ENCODE assay signal across 8 cellular contexts in the genomic region with DNA sequence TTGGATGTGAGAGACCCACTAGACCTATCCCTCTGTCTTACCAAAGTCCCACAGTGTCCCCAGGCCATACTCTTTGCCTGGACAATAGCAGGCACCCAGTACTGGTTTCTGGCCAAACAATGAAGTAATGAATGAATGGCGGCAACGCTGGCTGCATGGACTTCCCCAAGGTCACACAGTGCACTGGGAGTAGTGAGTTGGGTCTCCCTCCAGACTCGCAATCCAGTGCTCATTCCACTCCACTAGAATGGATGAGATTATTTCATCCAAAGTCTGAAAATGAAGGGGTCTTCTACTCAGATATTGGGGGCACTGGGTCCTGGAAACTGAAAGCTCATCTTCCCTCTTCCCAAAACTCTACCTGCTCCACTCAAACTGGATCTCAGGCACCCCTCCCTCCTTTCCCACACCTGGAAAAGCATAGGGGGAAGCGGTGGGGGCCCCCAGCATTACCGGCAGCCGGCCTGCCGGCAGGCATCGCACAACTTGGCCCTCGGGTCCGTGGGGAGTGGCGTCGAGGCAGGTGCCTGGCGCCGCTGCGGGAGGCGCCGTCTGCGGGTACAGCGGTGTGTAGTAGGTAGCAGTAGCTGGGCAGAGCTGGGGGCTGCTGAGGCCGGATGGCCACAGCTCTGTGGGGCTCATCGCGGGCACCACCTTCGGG. TPM values are rescaled to one million over a fixed set of nuclear protein-coding genes. Genes with fewer than 3 reads are reported as not detected.
A peak's percentile ranks its signal among the peaks of the same experiment; 100 is the strongest.
DNase-seq lines count a peak whose midpoint lies in the region; TF ChIP-seq lines count a peak whose summit lies in the region.

No MANE protein-coding gene starts in this region.

- H3K4me2 ChIP-seq in BLaER1: peak overlapping the region; percentile 94

- in situ Hi-C loops in HAP-1 (cut with MboI; ENCODE audit: low sequenced_read_pairs): no loop called here
- in situ Hi-C loops in G401 (cut with HindIII; ENCODE audit: low sequenced_read_pairs): no loop called here

- no peaks in the 10 kb centered on the region for H3K27me3 Mint-ChIP-seq in activated CD4-positive, alpha-beta memory T cell treated with anti-CD3 and anti-CD28 coated beads, Interleukin-2, amount 10 ng/mL, durations not matched to agents 7 days and 5 days
- peaks cover 2 to 4% (median 4%) of the 10 kb centered on the region in 3 donors for H3K27me3 Mint-ChIP-seq in immature natural killer cell (ENCODE audit: low read depth in 3 of 3)

- H3K27me3 ChIP-seq in BLaER1: no peaks in the 10 kb centered on the region
- H3K27me3 ChIP-seq in HAP-1 (ENCODE audit: low read depth): no peaks in the 10 kb centered on the region
- H3K27me3 ChIP-seq in thymus (ENCODE audit: control insufficient read depth, insufficient read depth): no peaks in the 10 kb centered on the region

- DNase-seq in HAP-1 (ENCODE audit: low spot score in 2 of 2) (peak in 1 of 2 experiments; percentile 61), immature natural killer cell (no peak), G401 (ENCODE audit: low spot score) (no peak), NCI-H510A treated with DMSO at 0.1 percent for 48 hours (lab: John Stamatoyannopoulos, UW) (no peak), HEK293T (ENCODE audit: extremely low spot score) (no peak)
- no peak for DNase-seq in activated CD4-positive, alpha-beta memory T cell treated with anti-CD3 and anti-CD28 coated beads, Interleukin-2, amount 10 ng/mL, durations not matched to agents 7 days and 5 days

- H3K4me1 Mint-ChIP-seq in activated CD4-positive, alpha-beta memory T cell treated with anti-CD3 and anti-CD28 coated beads, Interleukin-2, amount 10 ng/mL, durations not matched to agents 7 days and 5 days: peaks cover 74% of the 10 kb centered on the region
- peaks cover 76 to 82% of the 10 kb centered on the region in 2 donors for H3K4me1 Mint-ChIP-seq in immature natural killer cell

- CTCF ChIA-PET in activated CD4-positive, alpha-beta memory T cell treated with anti-CD3 and anti-CD28 coated beads, Interleukin-2, amount 10 ng/mL, durations not matched to agents 7 days and 5 days (lab: Charles Lee): interaction anchor here (0.6 to 12.4 kb wide), 7 partner anchors 10 to 107 kb away, joined by 3 to 192 read pairs (median 12); no protein-coding TSS in a partner anchor
- CTCF ChIA-PET in HEK293T (lab: Yijun Ruan, JAX): interaction anchor here (0.5 to 1.9 kb wide), 4 partner anchors 9 to 33 kb away, joined by 3 to 5 read pairs (median 4); a partner anchor contains a TSS

- H3K36me3 ChIP-seq in BLaER1 (peaks cover 18% of the 10 kb centered on the region; the same call in 1 of the 2 replicates), HAP-1 (replicated peaks) (peaks cover 22% of the 10 kb centered on the region), thymus (ENCODE audit: control insufficient read depth, insufficient read depth) (no peaks in the 10 kb centered on the region)

- peaks cover 52% of the 10 kb centered on the region for H3K36me3 Mint-ChIP-seq in activated CD4-positive, alpha-beta memory T cell treated with anti-CD3 and anti-CD28 coated beads, Interleukin-2, amount 10 ng/mL, durations not matched to agents 7 days and 5 days (ENCODE audit: low read depth)
- no peaks in the 10 kb centered on the region for H3K36me3 Mint-ChIP-seq in immature natural killer cell

- H3K27ac ChIP-seq in BLaER1 (peak overlapping the region; percentile 100), thymus (ENCODE audit: low read depth) (peak overlapping the region; percentile 25)

- H4K20me1 ChIP-seq in BLaER1: peaks cover 13% of the 10 kb centered on the region; the same call in 1 of the 2 replicates

- 8% methylated on average over 23 of the region's 23 CpGs for WGBS in thymus

- peak overlapping the region; percentile 97 for H3K27ac Mint-ChIP-seq in activated CD4-positive, alpha-beta memory T cell treated with anti-CD3 and anti-CD28 coated beads, Interleukin-2, amount 10 ng/mL, durations not matched to agents 7 days and 5 days
- H3K27ac Mint-ChIP-seq in immature natural killer cell: peak overlapping the region in 2 of 6 donors; percentile 5 to 40

- H3K9me3 Mint-ChIP-seq in activated CD4-positive, alpha-beta memory T cell treated with anti-CD3 and anti-CD28 coated beads, Interleukin-2, amount 10 ng/mL, durations not matched to agents 7 days and 5 days: no peaks in the 10 kb centered on the region
- no peaks in the 10 kb centered on the region for H3K9me3 Mint-ChIP-seq in immature natural killer cell

- POLR2A ChIA-PET in activated CD4-positive, alpha-beta memory T cell treated with anti-CD3 and anti-CD28 coated beads, Interleukin-2, amount 10 ng/mL, durations not matched to agents 7 days and 5 days (lab: Charles Lee): interaction anchor here (0.8 to 15.2 kb wide), 21 partner anchors 9 to 430 kb away, joined by 3 to 121 read pairs (median 9); a partner anchor contains a TSS
- POLR2A ChIA-PET in HEK293T (lab: Yijun Ruan, JAX): interaction anchor here (0.6 to 3.4 kb wide), 12 partner anchors 9 to 348 kb away, joined by 3 to 21 read pairs (median 4); a partner anchor contains a TSS

- H3K4me3 Mint-ChIP-seq in activated CD4-positive, alpha-beta memory T cell treated with anti-CD3 and anti-CD28 coated beads, Interleukin-2, amount 10 ng/mL, durations not matched to agents 7 days and 5 days: peak overlapping the region; percentile 99
- peak overlapping the region; percentile 48 to 85 (median 73) for H3K4me3 Mint-ChIP-seq in immature natural killer cell

- H3K4me3 ChIP-seq in BLaER1 (peak overlapping the region; percentile 91), HAP-1 (peak overlapping the region; percentile 61), thymus (ENCODE audit: low read length) (peak overlapping the region; percentile 76)

- peaks cover 92% of the 10 kb centered on the region for H3K4me1 ChIP-seq in BLaER1
- H3K4me1 ChIP-seq in HAP-1: peaks cover 48% of the 10 kb centered on the region
- H3K4me1 ChIP-seq in thymus (ENCODE audit: control insufficient read depth, insufficient read depth, low read length): peaks cover 51% of the 10 kb centered on the region

- H3K9ac ChIP-seq in BLaER1: peak overlapping the region; percentile 99

- no peaks in the 10 kb centered on the region for H3K9me3 ChIP-seq in BLaER1
- no peaks in the 10 kb centered on the region for H3K9me3 ChIP-seq in HAP-1
- no peaks in the 10 kb centered on the region for H3K9me3 ChIP-seq in thymus (ENCODE audit: control insufficient read depth)

TF ChIP-seq in HEK293T, 16 proteins besides CTCF, POLR2A, EP300 and RAD21:
- TF ChIP-seq SUZ12 (IDR thresholded peaks at IDR 0.05): no peak
- TF ChIP-seq ARNT (IDR thresholded peaks at IDR 0.05): no peak
- no peak for TF ChIP-seq ELF4 (IDR thresholded peaks at IDR 0.05)
- TF ChIP-seq, protein P1, sequence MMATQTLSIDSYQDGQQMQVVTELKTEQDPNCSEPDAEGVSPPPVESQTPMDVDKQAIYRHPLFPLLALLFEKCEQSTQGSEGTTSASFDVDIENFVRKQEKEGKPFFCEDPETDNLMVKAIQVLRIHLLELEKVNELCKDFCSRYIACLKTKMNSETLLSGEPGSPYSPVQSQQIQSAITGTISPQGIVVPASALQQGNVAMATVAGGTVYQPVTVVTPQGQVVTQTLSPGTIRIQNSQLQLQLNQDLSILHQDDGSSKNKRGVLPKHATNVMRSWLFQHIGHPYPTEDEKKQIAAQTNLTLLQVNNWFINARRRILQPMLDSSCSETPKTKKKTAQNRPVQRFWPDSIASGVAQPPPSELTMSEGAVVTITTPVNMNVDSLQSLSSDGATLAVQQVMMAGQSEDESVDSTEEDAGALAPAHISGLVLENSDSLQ (IDR thresholded peaks at IDR 0.05): no peak
- TF ChIP-seq FOXK2 (IDR thresholded peaks at IDR 0.05): no peak
TF ChIP-seq in HEK293T: peak in this region for 0.

RNA-seq across cellular contexts. Expression of a gene that starts 0.8 kb away (rescaled TPM):
- total RNA-seq in activated CD4-positive, alpha-beta memory T cell treated with anti-CD3 and anti-CD28 coated beads, Interleukin-2, amount 10 ng/mL, durations not matched to agents 7 days and 5 days: 10 to 100 TPM; 93.4 to 98.9 TPM
- polyA plus RNA-seq in immature natural killer cell (1 to 10 TPM in 2 of 3 donors, under 1 TPM in 1; 0.28 to 1.3 (median 1.2) TPM), thymus (2.0 TPM)
- 8.4 and 11.7 TPM in 2 replicates for total RNA-seq in G401 (2014; rRNA removed; shearing (Covaris generic))

RNA-seq across cellular contexts. Expression of a gene that starts 29.1 kb away (rescaled TPM):
- total RNA-seq in activated CD4-positive, alpha-beta memory T cell treated with anti-CD3 and anti-CD28 coated beads, Interleukin-2, amount 10 ng/mL, durations not matched to agents 7 days and 5 days: 10 to 100 TPM; 14.7 to 14.8 TPM
- polyA plus RNA-seq in immature natural killer cell: 1 to 10 TPM in 1 of 3 donors, under 1 TPM in 1, not detected in 1; 0.28 to 2.5 TPM
- 131 TPM for polyA plus RNA-seq in thymus
- 1,524 and 1,844 TPM in 2 replicates for total RNA-seq in G401 (2014; rRNA removed; shearing (Covaris generic))

RNA-seq across cellular contexts. Expression of a gene that starts 46.2 kb away (rescaled TPM):
- under 1 TPM; 0.43 to 0.63 TPM for total RNA-seq in activated CD4-positive, alpha-beta memory T cell treated with anti-CD3 and anti-CD28 coated beads, Interleukin-2, amount 10 ng/mL, durations not matched to agents 7 days and 5 days
- polyA plus RNA-seq in immature natural killer cell (not detected), thymus (10.4 TPM)
- total RNA-seq in G401 (2014; rRNA removed; shearing (Covaris generic)): 49.3 and 59.4 TPM in 2 replicates

Comparison
In these comparisons a context has a peak if more than half of its experiments do, and no peak if none do; other contexts are left out.
1. RNA of a gene that starts 29.1 kb away (total RNA-seq): 1,524 to 1,844 TPM in G401; 14.7 to 14.8 TPM in activated CD4-positive, alpha-beta memory T cell treated with anti-CD3 and anti-CD28 coated beads, Interleukin-2, amount 10 ng/mL, durations not matched to agents 7 days and 5 days; every median in the first group is over 10 times any median in the second.
2. RNA of a gene that starts 46.2 kb away (total RNA-seq): 49.3 to 59.4 TPM in G401; 0.43 to 0.63 TPM in activated CD4-positive, alpha-beta memory T cell treated with anti-CD3 and anti-CD28 coated beads, Interleukin-2, amount 10 ng/mL, durations not matched to agents 7 days and 5 days; every median in the first group is over 10 times any median in the second.
3. Peak in every context shown above with its lines, with median percentiles within 50 percentile points of each other: H3K4me3 ChIP-seq.